Comparison of ENCODE assay signal across 19 cellular contexts in the genomic region with DNA sequence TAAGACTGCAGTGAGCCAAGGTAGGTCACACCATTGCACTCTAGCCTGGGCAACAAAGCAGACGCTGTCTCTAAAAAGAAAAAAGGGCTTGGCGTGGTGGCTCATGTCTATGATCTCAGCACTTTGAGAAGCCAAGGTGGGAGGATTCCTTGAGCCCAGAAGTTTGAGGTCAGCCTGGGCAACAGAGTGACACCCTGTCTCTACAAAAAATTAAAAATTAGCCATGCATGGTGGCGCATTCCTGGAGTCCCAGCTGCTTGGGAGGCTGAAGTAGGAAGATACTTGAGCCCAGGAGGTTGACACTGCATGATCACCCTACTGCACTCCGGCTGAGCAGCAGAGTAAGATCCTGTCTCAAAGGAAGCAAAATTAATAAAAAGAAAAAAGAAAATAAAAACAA. TPM values are rescaled to one million over a fixed set of nuclear protein-coding genes. Genes with fewer than 3 reads are reported as not detected.
DNase-seq lines count a peak whose midpoint lies in the region; ATAC-seq and FAIRE-seq lines count a peak whose summit lies in the region.
"Had no signal": no experiment of that assay in that cellular context is flagged by ENCODE, and none has a peak within 500 bp of the region (broad histone marks: within the 10 kb centered on the region; RNA-seq: fewer than 3 reads in every experiment).

No MANE protein-coding gene starts in this region.

- H3K79me2 ChIP-seq in trophoblast cell (ENCODE audit: control insufficient read depth, insufficient read depth, low read length, poor library complexity), result peaks cover 6% of the 10 kb centered on the region

- peaks cover 9 to 14% of the 10 kb centered on the region in 2 experiments for H3K4me1 ChIP-seq in trophoblast cell (ENCODE audit: control insufficient read depth in 1 of 2, insufficient read depth in 2 of 2, low read length in 2 of 2)
- H3K4me1 ChIP-seq: BE2C had no signal

- H2BK12ac ChIP-seq in trophoblast cell (ENCODE audit: low read length), result peak overlapping the region; percentile 97

- peak overlapping the region; percentile 73 for H4K91ac ChIP-seq in trophoblast cell (ENCODE audit: low read depth, low read length)

- H3K18ac ChIP-seq in trophoblast cell (ENCODE audit: low read length), result peak overlapping the region; percentile 71

- H3K36me3 ChIP-seq in trophoblast cell (ENCODE audit: control insufficient read depth in 1 of 2, insufficient read depth in 2 of 2, low read length in 2 of 2), result no peaks in the 10 kb centered on the region
- H3K36me3 ChIP-seq: BE2C had no signal

- H3K4ac ChIP-seq in trophoblast cell (ENCODE audit: low read depth, low read length), result no peak overlapping the region

- H3K79me1 ChIP-seq in trophoblast cell (ENCODE audit: low read length), result peaks cover 33% of the 10 kb centered on the region

- no peaks in the 10 kb centered on the region for H3K9me3 ChIP-seq in trophoblast cell (ENCODE audit: insufficient read depth, low read depth, low read length)
- H3K9me3 ChIP-seq: BE2C had no signal

- peak overlapping the region; percentile 97 for H2AK5ac ChIP-seq in trophoblast cell (ENCODE audit: low read length)

- WGBS in trophoblast cell (ENCODE audit: extremely low coverage, insufficient coverage, insufficient read length), result no CpG with 5 or more reads among the region's 4 CpGs

- ATAC-seq in GM18858 (IDR thresholded peaks at IDR 0.05; ENCODE audit: unreplicated experiment), result no peak
- ATAC-seq: HCT116 had no signal

- peak; percentile 78 for FAIRE-seq in RCC 7860 (lab: Jason Lieb, UNC)
- FAIRE-seq: A204.1, D721Med had no signal

- H4K8ac ChIP-seq in trophoblast cell (ENCODE audit: low read depth, low read length), result peak overlapping the region; percentile 67

- no peak overlapping the region for H3K4me3 ChIP-seq in trophoblast cell (ENCODE audit: low read depth, low read length)

- peak overlapping the region; percentile 85 for H3K14ac ChIP-seq in trophoblast cell (ENCODE audit: low read length)

- H3K9ac ChIP-seq in trophoblast cell (ENCODE audit: low read length), result no peak overlapping the region

- H3K23ac ChIP-seq in trophoblast cell (ENCODE audit: low read length), result no peak overlapping the region

- H2BK120ac ChIP-seq in trophoblast cell (ENCODE audit: insufficient read depth, low read length, poor library complexity), result peak overlapping the region; percentile 63

- peak; percentile 11 for DNase-seq in HK-2 (ENCODE audit: unreplicated experiment)
- peak; percentile 82 for DNase-seq in RCC 7860 (ENCODE audit: low spot score)
- peak; percentile 35 for DNase-seq in glomerular visceral epithelial cell (ENCODE audit: extremely low spot score)
- no peak for DNase-seq in trophoblast cell
- DNase-seq in NCI-H1092 (lab: John Stamatoyannopoulos, UW), result no peak
- DNase-seq in GDM1 (lab: John Stamatoyannopoulos, UW), result no peak
- DNase-seq: ACHN; BE2C; C1 segment of cervical spinal cord; Caco-2; CD4-positive, CD25-positive, alpha-beta regulatory T cell; DMS79; GF-D8; GOT3; H7 had no signal

- no peak overlapping the region for H3K27ac ChIP-seq in trophoblast cell (ENCODE audit: low read depth, low read length)

- no peaks in the 10 kb centered on the region for H3K27me3 ChIP-seq in trophoblast cell (ENCODE audit: insufficient read depth, low read length)
- H3K27me3 ChIP-seq: BE2C had no signal

- H4K12ac ChIP-seq in trophoblast cell (ENCODE audit: low read depth, low read length), result no peak overlapping the region

- H2BK5ac ChIP-seq in trophoblast cell (ENCODE audit: low read depth, low read length, poor library complexity), result peak overlapping the region; percentile 63

- H3K4me2 ChIP-seq in trophoblast cell (ENCODE audit: low read length), result no peak overlapping the region

- no peak overlapping the region for H2AFZ ChIP-seq in trophoblast cell (ENCODE audit: insufficient read depth, low read length, poor library complexity)

RNA-seq across cellular contexts. Expression of a gene that starts 38.9 kb away (rescaled TPM):
- 450 and 451 TPM in 2 replicates for polyA plus RNA-seq in trophoblast cell (2013)

Comparison
In these comparisons a context has a peak if more than half of its experiments do, and no peak if none do; other contexts are left out.
1. DNase-seq: peak in HK-2 (single experiment), RCC 7860 (single experiment) and glomerular visceral epithelial cell (single experiment); none in trophoblast cell (0 of 2), NCI-H1092 (single experiment) and GDM1 (single experiment).